ENCODE assay signal across 8 cellular contexts in genomic region chr1:150876111-150876434, GRCh38. TPM values are rescaled to one million over a fixed set of nuclear protein-coding genes. Genes with fewer than 3 reads are reported as not detected.
DNase-seq lines count a peak whose midpoint lies in the region; ATAC-seq and TF ChIP-seq lines count a peak whose summit lies in the region.

No MANE protein-coding gene starts in this region.

- CTCF ChIA-PET in activated CD8-positive, alpha-beta memory T cell treated with anti-CD3 and anti-CD28 coated beads, Interleukin-2, amount 10 ng/mL, durations not matched to agents 7 days and 5 days (lab: Charles Lee), result interaction anchor here (1.7 kb wide), 1 partner anchor 46 kb away, joined by 8 read pairs; no protein-coding TSS in a partner anchor
- CTCF ChIA-PET in activated CD8-positive, alpha-beta T cell treated with anti-CD3 and anti-CD28 coated beads, Interleukin-2, amount 10 ng/mL, durations not matched to agents 7 days and 5 days (lab: Charles Lee), result interaction anchor here (1.2 kb wide), 1 partner anchor 15 kb away, joined by 3 read pairs; no protein-coding TSS in a partner anchor

- H3K27ac Mint-ChIP-seq in activated CD8-positive, alpha-beta memory T cell treated with anti-CD3 and anti-CD28 coated beads, Interleukin-2, amount 10 ng/mL, durations not matched to agents 7 days and 5 days, result peak overlapping the region; percentile 91
- H3K27ac Mint-ChIP-seq in activated CD8-positive, alpha-beta T cell treated with anti-CD3 and anti-CD28 coated beads, Interleukin-2, amount 10 ng/mL, durations not matched to agents 7 days and 5 days, result peak overlapping the region; percentile 83

- H3K36me3 Mint-ChIP-seq in activated CD8-positive, alpha-beta memory T cell treated with anti-CD3 and anti-CD28 coated beads, Interleukin-2, amount 10 ng/mL, durations not matched to agents 7 days and 5 days, result peaks cover 15% of the 10 kb centered on the region
- H3K36me3 Mint-ChIP-seq in activated CD8-positive, alpha-beta T cell treated with anti-CD3 and anti-CD28 coated beads, Interleukin-2, amount 10 ng/mL, durations not matched to agents 7 days and 5 days (ENCODE audit: low read depth), result peaks cover 23% of the 10 kb centered on the region

- peak overlapping the region; percentile 94 for H3K4me3 Mint-ChIP-seq in activated CD8-positive, alpha-beta memory T cell treated with anti-CD3 and anti-CD28 coated beads, Interleukin-2, amount 10 ng/mL, durations not matched to agents 7 days and 5 days
- peak overlapping the region; percentile 84 for H3K4me3 Mint-ChIP-seq in activated CD8-positive, alpha-beta T cell treated with anti-CD3 and anti-CD28 coated beads, Interleukin-2, amount 10 ng/mL, durations not matched to agents 7 days and 5 days

- POLR2A ChIA-PET in activated CD8-positive, alpha-beta T cell treated with anti-CD3 and anti-CD28 coated beads, Interleukin-2, amount 10 ng/mL, durations not matched to agents 7 days and 5 days (lab: Charles Lee), result interaction anchor here (1.4 kb wide), 1 partner anchor 14 kb away, joined by 4 read pairs; no protein-coding TSS in a partner anchor

- peak overlapping the region; percentile 81 for H3K27ac ChIP-seq in cardiac muscle cell

- no peaks in the 10 kb centered on the region for H3K9me3 ChIP-seq in cardiac muscle cell (ENCODE audit: low read depth)

- peak overlapping the region; percentile 62 for H3K4me3 ChIP-seq in cardiac muscle cell

- H3K27me3 Mint-ChIP-seq in activated CD8-positive, alpha-beta memory T cell treated with anti-CD3 and anti-CD28 coated beads, Interleukin-2, amount 10 ng/mL, durations not matched to agents 7 days and 5 days, result no peaks in the 10 kb centered on the region
- H3K27me3 Mint-ChIP-seq in activated CD8-positive, alpha-beta T cell treated with anti-CD3 and anti-CD28 coated beads, Interleukin-2, amount 10 ng/mL, durations not matched to agents 7 days and 5 days (ENCODE audit: low read depth), result no peaks in the 10 kb centered on the region

- peaks cover 35% of the 10 kb centered on the region for H3K4me1 Mint-ChIP-seq in activated CD8-positive, alpha-beta memory T cell treated with anti-CD3 and anti-CD28 coated beads, Interleukin-2, amount 10 ng/mL, durations not matched to agents 7 days and 5 days
- H3K4me1 Mint-ChIP-seq in activated CD8-positive, alpha-beta T cell treated with anti-CD3 and anti-CD28 coated beads, Interleukin-2, amount 10 ng/mL, durations not matched to agents 7 days and 5 days (ENCODE audit: low read depth), result peaks cover 30% of the 10 kb centered on the region

- no peak for TF ChIP-seq CTCF in cardiac muscle cell (IDR thresholded peaks at IDR 0.05; ENCODE audit: low read depth, low read length)

- H3K27me3 ChIP-seq in cardiac muscle cell, result no peaks in the 10 kb centered on the region

- ATAC-seq in activated CD8-positive, alpha-beta memory T cell treated with anti-CD3 and anti-CD28 coated beads, Interleukin-2, amount 10 ng/mL, durations not matched to agents 7 days and 5 days, result no peak
- peak; percentile 32 for ATAC-seq in HG02840 (IDR thresholded peaks at IDR 0.05; ENCODE audit: low FRiP score, unreplicated experiment)
- ATAC-seq in activated CD8-positive, alpha-beta T cell treated with anti-CD3 and anti-CD28 coated beads, Interleukin-2, amount 10 ng/mL, durations not matched to agents 7 days and 5 days, result peak; percentile 65
- ATAC-seq in GM21423 (IDR thresholded peaks at IDR 0.05; ENCODE audit: unreplicated experiment), result no peak

- peaks cover 10% of the 10 kb centered on the region for H3K4me1 ChIP-seq in cardiac muscle cell (ENCODE audit: low read depth)

- no peaks in the 10 kb centered on the region for H3K36me3 ChIP-seq in cardiac muscle cell

- DNase-seq in activated CD8-positive, alpha-beta memory T cell treated with anti-CD3 and anti-CD28 coated beads, Interleukin-2, amount 10 ng/mL, durations not matched to agents 7 days and 5 days, result no peak
- no peak for DNase-seq in activated CD8-positive, alpha-beta memory T cell treated with anti-CD3 and anti-CD28 coated beads for 24 hours
- DNase-seq in NCI-H226 (peak; percentile 36), cardiac muscle cell (ENCODE audit: low read depth in 1 of 2, low spot score in 1 of 2) (peak; percentile 81 to 84), pons (ENCODE audit: low spot score) (peak; percentile 52)
- peak; percentile 74 for DNase-seq in activated CD8-positive, alpha-beta T cell treated with anti-CD3 and anti-CD28 coated beads, Interleukin-2, amount 10 ng/mL, durations not matched to agents 7 days and 5 days

- no peaks in the 10 kb centered on the region for H3K9me3 Mint-ChIP-seq in activated CD8-positive, alpha-beta memory T cell treated with anti-CD3 and anti-CD28 coated beads, Interleukin-2, amount 10 ng/mL, durations not matched to agents 7 days and 5 days (ENCODE audit: low read depth)
- H3K9me3 Mint-ChIP-seq in activated CD8-positive, alpha-beta T cell treated with anti-CD3 and anti-CD28 coated beads, Interleukin-2, amount 10 ng/mL, durations not matched to agents 7 days and 5 days (ENCODE audit: insufficient read depth), result no peaks in the 10 kb centered on the region

RNA-seq across cellular contexts. Expression of gene ARNT, which starts 0.3 kb away (rescaled TPM):
- 10 to 100 TPM; 35.7 to 49.7 TPM for total RNA-seq in activated CD8-positive, alpha-beta memory T cell treated with anti-CD3 and anti-CD28 coated beads, Interleukin-2, amount 10 ng/mL, durations not matched to agents 7 days and 5 days
- 10 to 100 TPM; 39.8 to 42.1 TPM for total RNA-seq in activated CD8-positive, alpha-beta T cell treated with anti-CD3 and anti-CD28 coated beads, Interleukin-2, amount 10 ng/mL, durations not matched to agents 7 days and 5 days
- 46.8 and 87.3 TPM in 2 replicates for total RNA-seq in cardiac muscle cell
- 29.4 and 44.0 TPM in 2 replicates for polyA plus RNA-seq in cardiac muscle cell

RNA-seq across cellular contexts. Expression of gene CTXND2, which starts 10.9 kb away (rescaled TPM):
- total RNA-seq in activated CD8-positive, alpha-beta memory T cell treated with anti-CD3 and anti-CD28 coated beads, Interleukin-2, amount 10 ng/mL, durations not matched to agents 7 days and 5 days, result not detected
- total RNA-seq in activated CD8-positive, alpha-beta T cell treated with anti-CD3 and anti-CD28 coated beads, Interleukin-2, amount 10 ng/mL, durations not matched to agents 7 days and 5 days, result not detected
- total RNA-seq in cardiac muscle cell, result not detected in 2 replicates
- polyA plus RNA-seq in cardiac muscle cell, result not detected in 2 replicates

RNA-seq across cellular contexts. Expression of gene SETDB1, which starts 50.1 kb away (rescaled TPM):
- total RNA-seq in activated CD8-positive, alpha-beta memory T cell treated with anti-CD3 and anti-CD28 coated beads, Interleukin-2, amount 10 ng/mL, durations not matched to agents 7 days and 5 days, result 10 to 100 TPM; 61.5 to 67.6 TPM
- 10 to 100 TPM; 58.5 to 59.3 TPM for total RNA-seq in activated CD8-positive, alpha-beta T cell treated with anti-CD3 and anti-CD28 coated beads, Interleukin-2, amount 10 ng/mL, durations not matched to agents 7 days and 5 days
- total RNA-seq in cardiac muscle cell, result 37.8 and 69.9 TPM in 2 replicates
- 20.1 and 23.7 TPM in 2 replicates for polyA plus RNA-seq in cardiac muscle cell

Comparison
In these comparisons a context has a peak if more than half of its experiments do, and no peak if none do; other contexts are left out.
1. ATAC-seq: peak in HG02840 (single experiment) and activated CD8-positive, alpha-beta T cell treated with anti-CD3 and anti-CD28 coated beads, Interleukin-2, amount 10 ng/mL, durations not matched to agents 7 days and 5 days (single experiment); none in activated CD8-positive, alpha-beta memory T cell treated with anti-CD3 and anti-CD28 coated beads, Interleukin-2, amount 10 ng/mL, durations not matched to agents 7 days and 5 days (single experiment) and GM21423 (single experiment).
2. DNase-seq: peak in NCI-H226 (single experiment), activated CD8-positive, alpha-beta T cell treated with anti-CD3 and anti-CD28 coated beads, Interleukin-2, amount 10 ng/mL, durations not matched to agents 7 days and 5 days (single experiment), cardiac muscle cell (2 of 2) and pons (single experiment); none in activated CD8-positive, alpha-beta memory T cell treated with anti-CD3 and anti-CD28 coated beads, Interleukin-2, amount 10 ng/mL, durations not matched to agents 7 days and 5 days (single experiment) and activated CD8-positive, alpha-beta memory T cell treated with anti-CD3 and anti-CD28 coated beads for 24 hours (single experiment).